Comparison of ENCODE assay signal across 18 cellular contexts in genomic region chr17:7502171-7502847, GRCh38. TPM values are rescaled to one million over a fixed set of nuclear protein-coding genes. Genes with fewer than 3 reads are reported as not detected.
"Had no signal": no experiment of that assay in that cellular context is flagged by ENCODE, and none has a peak within 500 bp of the region (broad histone marks: within the 10 kb centered on the region; RNA-seq: fewer than 3 reads in every experiment).

No MANE protein-coding gene starts in this region.

- H3K4me1 ChIP-seq: ascending aorta, breast epithelium, parathyroid adenoma, thyroid gland had no signal

- H3K9me3 ChIP-seq: ascending aorta, breast epithelium, spleen, thyroid gland had no signal

- H3K4me3 Mint-ChIP-seq: activated CD4-positive, alpha-beta memory T cell treated with anti-CD3 and anti-CD28 coated beads for 36 hours; activated CD8-positive, alpha-beta memory T cell treated with anti-CD3 and anti-CD28 coated beads, Interleukin-2, amount 10 ng/mL, durations not matched to agents 7 days and 5 days; nephron had no signal

- H3K9me3 Mint-ChIP-seq: activated CD4-positive, alpha-beta memory T cell treated with anti-CD3 and anti-CD28 coated beads for 36 hours; activated T-helper 2 cell treated with anti-CD3 and anti-CD28 coated beads, Interferon-gamma antibody, Interleukin-2, Interleukin-4, amounts not matched to agents 10 μg/mL and 5 μg/mL and 100 μg/mL, durations not matched to agents 14 hours and 24 hours and 36 hours; nephron had no signal

- H3K27ac Mint-ChIP-seq: activated CD4-positive, alpha-beta memory T cell treated with anti-CD3 and anti-CD28 coated beads for 36 hours; activated CD8-positive, alpha-beta memory T cell treated with anti-CD3 and anti-CD28 coated beads, Interleukin-2, amount 10 ng/mL, durations not matched to agents 7 days and 5 days; activated T-helper 2 cell treated with anti-CD3 and anti-CD28 coated beads, Interferon-gamma antibody, Interleukin-2, Interleukin-4, amounts not matched to agents 10 μg/mL and 5 μg/mL and 100 μg/mL, durations not matched to agents 14 hours and 24 hours and 36 hours; nephron had no signal

- H3K27ac ChIP-seq: ascending aorta, breast epithelium, parathyroid adenoma, spleen, thyroid gland, VCaP had no signal

- H3K27me3 ChIP-seq: ascending aorta, breast epithelium, spleen, thyroid gland had no signal

- H3K4me1 Mint-ChIP-seq: activated CD8-positive, alpha-beta memory T cell treated with anti-CD3 and anti-CD28 coated beads, Interleukin-2, amount 10 ng/mL, durations not matched to agents 7 days and 5 days; nephron had no signal

- H3K27me3 Mint-ChIP-seq: activated CD4-positive, alpha-beta memory T cell treated with anti-CD3 and anti-CD28 coated beads for 36 hours; activated CD8-positive, alpha-beta memory T cell treated with anti-CD3 and anti-CD28 coated beads, Interleukin-2, amount 10 ng/mL, durations not matched to agents 7 days and 5 days had no signal

- H2AFZ ChIP-seq: parathyroid adenoma had no signal

- H3K79me2 ChIP-seq: parathyroid adenoma had no signal

- H3K4me3 ChIP-seq: ascending aorta, breast epithelium, lung, spleen, thyroid gland had no signal

- DNase-seq: activated CD4-positive, alpha-beta memory T cell treated with anti-CD3 and anti-CD28 coated beads for 36 hours; activated CD8-positive, alpha-beta memory T cell treated with anti-CD3 and anti-CD28 coated beads, Interleukin-2, amount 10 ng/mL, durations not matched to agents 7 days and 5 days; activated naive CD4-positive, alpha-beta T cell treated with Interleukin-2 at 50 U/mL for 16 hours; cerebellar nuclear complex; cortex of kidney; spleen; stimulated activated naive CD4-positive, alpha-beta T cell treated with Interleukin-2 at 50 U/mL for 16 hours; T-helper 2 cell; thyroid gland had no signal

- H3K9ac ChIP-seq: parathyroid adenoma had no signal

RNA-seq across cellular contexts. Expression of gene SLC35G6, which starts 21.1 kb away (rescaled TPM):
- total RNA-seq: activated CD4-positive, alpha-beta memory T cell treated with anti-CD3 and anti-CD28 coated beads for 36 hours; activated CD8-positive, alpha-beta memory T cell treated with anti-CD3 and anti-CD28 coated beads, Interleukin-2, amount 10 ng/mL, durations not matched to agents 7 days and 5 days; activated T-helper 2 cell treated with anti-CD3 and anti-CD28 coated beads, Interferon-gamma antibody, Interleukin-2, Interleukin-4, amounts not matched to agents 10 μg/mL and 5 μg/mL and 100 μg/mL, durations not matched to agents 14 hours and 24 hours and 36 hours; ascending aorta; breast epithelium; lung; spleen; subcutaneous adipose tissue; thyroid gland had no signal
- polyA plus RNA-seq: adipose tissue, lung had no signal
